ENCODE assay signal across 17 cellular contexts in genomic region chr6:36949636-36950035, GRCh38. TPM values are rescaled to one million over a fixed set of nuclear protein-coding genes. Genes with fewer than 3 reads are reported as not detected.
A peak's percentile ranks its signal among the peaks of the same experiment; 100 is the strongest.
DNase-seq lines count a peak whose midpoint lies in the region; FAIRE-seq and TF ChIP-seq lines count a peak whose summit lies in the region.
"Had no signal": no experiment of that assay in that cellular context is flagged by ENCODE, and none has a peak within 500 bp of the region (broad histone marks: within the 10 kb centered on the region; RNA-seq: fewer than 3 reads in every experiment).

No MANE protein-coding gene starts in this region.

- H3K4me1 ChIP-seq in breast epithelium (no peaks in the 10 kb centered on the region), astrocyte (ENCODE audit: insufficient read depth, low read length) (peaks cover 14% of the 10 kb centered on the region), esophagus muscularis mucosa (no peaks in the 10 kb centered on the region)
- H3K4me1 ChIP-seq: Caco-2 had no signal

- TF ChIP-seq EP300 in esophagus muscularis mucosa (IDR thresholded peaks at IDR 0.05), result no peak

- no peaks in the 10 kb centered on the region for H3K9me3 Mint-ChIP-seq in MCF 10A (ENCODE audit: unreplicated experiment)
- H3K9me3 Mint-ChIP-seq in astrocyte (ENCODE audit: unreplicated experiment), result no peaks in the 10 kb centered on the region
- H3K9me3 Mint-ChIP-seq: mesothelial cell of epicardium; T-helper 2 cell treated with Interferon-gamma antibody and Interleukin-4, amounts not matched to agents 5 μg/mL and 100 μg/mL, for 36 hours; type B pancreatic cell had no signal

- POLR2A ChIA-PET in MCF 10A (lab: Yijun Ruan, JAX), result interaction anchor here (0.8 kb wide), 1 partner anchor 15 kb away, joined by 3 read pairs; no protein-coding TSS in a partner anchor

- H3K4me1 Mint-ChIP-seq in MCF 10A (ENCODE audit: insufficient read depth, unreplicated experiment), result peaks cover 16% of the 10 kb centered on the region
- H3K4me1 Mint-ChIP-seq in astrocyte (ENCODE audit: low read depth, unreplicated experiment), result peaks cover 8% of the 10 kb centered on the region
- H3K4me1 Mint-ChIP-seq: brain, mesothelial cell of epicardium had no signal

- H2AFZ ChIP-seq in astrocyte (ENCODE audit: low read depth, low read length), result peak overlapping the region; percentile 67

- H3K27me3 ChIP-seq in breast epithelium, result no peaks in the 10 kb centered on the region
- H3K27me3 ChIP-seq in astrocyte (ENCODE audit: insufficient read depth, low read length), result no peaks in the 10 kb centered on the region
- no peaks in the 10 kb centered on the region for H3K27me3 ChIP-seq in esophagus muscularis mucosa
- H3K27me3 ChIP-seq: pancreas had no signal

- H3K9me3 ChIP-seq in breast epithelium (no peaks in the 10 kb centered on the region), astrocyte (ENCODE audit: insufficient read depth, low read depth, low read length) (no peaks in the 10 kb centered on the region), esophagus muscularis mucosa (no peaks in the 10 kb centered on the region)
- H3K9me3 ChIP-seq: Caco-2, pancreas had no signal

- H3K4me3 Mint-ChIP-seq in MCF 10A (ENCODE audit: unreplicated experiment) (no peak overlapping the region), astrocyte (ENCODE audit: unreplicated experiment) (peak overlapping the region; percentile 9)
- H3K4me3 Mint-ChIP-seq: brain; mesothelial cell of epicardium; T-helper 2 cell treated with Interferon-gamma antibody and Interleukin-4, amounts not matched to agents 5 μg/mL and 100 μg/mL, for 36 hours; type B pancreatic cell had no signal

- CTCF ChIA-PET in MCF 10A (lab: Yijun Ruan, JAX), result no interaction called here

- H3K27ac Mint-ChIP-seq in MCF 10A (ENCODE audit: low read depth, unreplicated experiment) (peak overlapping the region; percentile 17), astrocyte (ENCODE audit: unreplicated experiment) (peak overlapping the region; percentile 75)
- H3K27ac Mint-ChIP-seq: brain; mesothelial cell of epicardium; T-helper 2 cell treated with Interferon-gamma antibody and Interleukin-4, amounts not matched to agents 5 μg/mL and 100 μg/mL, for 36 hours; type B pancreatic cell had no signal

- no peaks in the 10 kb centered on the region for H3K36me3 ChIP-seq in breast epithelium
- H3K36me3 ChIP-seq in astrocyte (ENCODE audit: insufficient read depth, low read length), result no peaks in the 10 kb centered on the region
- no peaks in the 10 kb centered on the region for H3K36me3 ChIP-seq in esophagus muscularis mucosa
- H3K36me3 ChIP-seq: pancreas had no signal

- DNase-seq in MCF 10A (ENCODE audit: unreplicated experiment) (peak; percentile 44), breast epithelium (ENCODE audit: low spot score in 2 of 2) (no peak), astrocyte (ENCODE audit: low read depth) (peak; percentile 66), foreskin fibroblast (peak; percentile 60 to 75), urothelium cell line (ENCODE audit: low spot score) (peak; percentile 39), RPMI8226 (no peak), cerebellar cortex (ENCODE audit: low spot score) (no peak), esophagus muscularis mucosa (ENCODE audit: extremely low spot score) (no peak)
- DNase-seq: ACHN, Caco-2, NCI-H524 treated with DMSO at 0.1 percent for 48 hours, pancreas had no signal

- H3K79me2 ChIP-seq in astrocyte (ENCODE audit: insufficient read depth, low read length), result no peaks in the 10 kb centered on the region

- H3K36me3 Mint-ChIP-seq in MCF 10A (ENCODE audit: insufficient read depth, unreplicated experiment), result no peaks in the 10 kb centered on the region
- H3K36me3 Mint-ChIP-seq in astrocyte (ENCODE audit: low read depth, unreplicated experiment), result no peaks in the 10 kb centered on the region
- H3K36me3 Mint-ChIP-seq: brain, mesothelial cell of epicardium, type B pancreatic cell had no signal

- H3K4me3 ChIP-seq in breast epithelium, result no peak overlapping the region
- H3K4me3 ChIP-seq in astrocyte (ENCODE audit: insufficient read depth, low read depth, low read length), result no peak overlapping the region
- no peak overlapping the region for H3K4me3 ChIP-seq in foreskin fibroblast (ENCODE audit: low read depth in 1 of 2, low read length in 2 of 2)
- no peak overlapping the region for H3K4me3 ChIP-seq in esophagus muscularis mucosa
- H3K4me3 ChIP-seq: pancreas had no signal

- H4K20me1 ChIP-seq in astrocyte (ENCODE audit: insufficient read depth, low read length), result no peaks in the 10 kb centered on the region

- TF ChIP-seq POLR2A in breast epithelium (IDR thresholded peaks at IDR 0.05), result no peak
- no peak for TF ChIP-seq POLR2A in esophagus muscularis mucosa (IDR thresholded peaks at IDR 0.05; ENCODE audit: low read depth)

- no peaks in the 10 kb centered on the region for H3K27me3 Mint-ChIP-seq in MCF 10A (ENCODE audit: insufficient read depth, unreplicated experiment)
- H3K27me3 Mint-ChIP-seq in astrocyte (ENCODE audit: low read depth, unreplicated experiment), result no peaks in the 10 kb centered on the region
- H3K27me3 Mint-ChIP-seq: type B pancreatic cell had no signal

- no peak for TF ChIP-seq CTCF in MCF 10A (IDR thresholded peaks at IDR 0.05; ENCODE audit: unreplicated experiment)
- no peak for TF ChIP-seq CTCF in breast epithelium (IDR thresholded peaks at IDR 0.05)
- TF ChIP-seq CTCF in astrocyte (IDR thresholded peaks at IDR 0.05; ENCODE audit: insufficient read depth, low read depth, low read length), result no peak
- TF ChIP-seq CTCF in foreskin fibroblast (IDR thresholded peaks at IDR 0.05; ENCODE audit: low read depth, low read length), result no peak
- TF ChIP-seq CTCF in esophagus muscularis mucosa (IDR thresholded peaks at IDR 0.05), result no peak

- BruUV-seq in MCF 10A (replicated peaks; lab: Mats Ljungman, UMichigan), result no TSS peak

- H3K27ac ChIP-seq in breast epithelium (no peak overlapping the region), astrocyte (ENCODE audit: low read depth, low read length) (peak overlapping the region; percentile 80), esophagus muscularis mucosa (replicated peaks in 1 of 4) (no peak overlapping the region)
- H3K27ac ChIP-seq: KMS-11, pancreas had no signal

- FAIRE-seq in astrocyte (lab: Jason Lieb, UNC) (peak; percentile 26), urothelium cell line (lab: Jason Lieb, UNC) (no peak)
- FAIRE-seq: pancreas had no signal

- H3K9ac ChIP-seq in astrocyte (ENCODE audit: low read length), result peak overlapping the region; percentile 64
- H3K9ac ChIP-seq: KMS-11 had no signal

- H3K4me2 ChIP-seq in astrocyte (ENCODE audit: low read length), result peak overlapping the region; percentile 64
- H3K4me2 ChIP-seq: KMS-11 had no signal

- intact Hi-C loops in MCF 10A (cut with micrococcal nuclease), result no loop called here
- intact Hi-C loops in breast epithelium (cut with DNase I; ENCODE audit: low total_unique reads), result no loop called here
- intact Hi-C loops in esophagus muscularis mucosa (cut with DNase I), result no loop called here

- WGBS in esophagus muscularis mucosa, result 80% methylated on average over 3 of the region's 3 CpGs

RNA-seq across cellular contexts. Expression of gene PI16, which starts 4.9 kb away (rescaled TPM):
- total RNA-seq in MCF 10A (2022) (not detected in 2 replicates), breast epithelium (10 to 100 TPM in 1 of 3 donors, 1 to 10 TPM in 2; 2.8 to 14.9 (median 5.2) TPM), astrocyte (not detected in 2 replicates), esophagus muscularis mucosa (10 to 100 TPM; 44.8 to 64.3 (median 56.9) TPM)
- total RNA-seq: Caco-2, mesothelial cell of epicardium had no signal

RNA-seq across cellular contexts. Expression of gene MTCH1, which starts 36.4 kb away (rescaled TPM):
- total RNA-seq in MCF 10A (2022), result 74.9 and 78.2 TPM in 2 replicates
- total RNA-seq in breast epithelium, result 100 to 1,000 TPM; 187 to 229 (median 215) TPM
- 286 and 311 TPM in 2 replicates for total RNA-seq in astrocyte
- 100 to 1,000 TPM; 205 to 258 (median 232) TPM for total RNA-seq in esophagus muscularis mucosa

RNA-seq across cellular contexts. Expression of gene FGD2, which starts 55.8 kb away (rescaled TPM):
- total RNA-seq in MCF 10A (2022) (not detected in 2 replicates), breast epithelium (10 to 100 TPM; 11.5 to 51.4 (median 18.6) TPM), astrocyte (not detected in 2 replicates), esophagus muscularis mucosa (10 to 100 TPM; 13.9 to 23.1 (median 19.3) TPM)
- total RNA-seq: Caco-2, mesothelial cell of epicardium had no signal

Comparison
In these comparisons a context has a peak if more than half of its experiments do, and no peak if none do; other contexts are left out.
1. DNase-seq: peak in MCF 10A (single experiment), astrocyte (single experiment), foreskin fibroblast (2 of 2) and urothelium cell line (single experiment); none in breast epithelium (0 of 2), RPMI8226 (single experiment), cerebellar cortex (single experiment) and esophagus muscularis mucosa (single experiment).
2. RNA of gene FGD2, which starts 55.8 kb away (total RNA-seq): 13.9 to 23.1 TPM in esophagus muscularis mucosa and 11.5 to 51.4 TPM in breast epithelium; not detected in MCF 10A and not detected in astrocyte; every median in the first group is over 10 times any median in the second.